Comparison of ENCODE assay signal across 16 cellular contexts in genomic region chr1:167767794-167768193, GRCh38. TPM values are rescaled to one million over a fixed set of nuclear protein-coding genes. Genes with fewer than 3 reads are reported as not detected.
DNase-seq lines count a peak whose midpoint lies in the region; ATAC-seq, FAIRE-seq and TF ChIP-seq lines count a peak whose summit lies in the region.
"Had no signal": no experiment of that assay in that cellular context is flagged by ENCODE, and none has a peak within 500 bp of the region (broad histone marks: within the 10 kb centered on the region; RNA-seq: fewer than 3 reads in every experiment).

No MANE protein-coding gene starts in this region.

- TF ChIP-seq CTCF in right lobe of liver (IDR thresholded peaks at IDR 0.05): no peak
- no peak for TF ChIP-seq CTCF in HepG2 (CRISPR knock-in tag; IDR thresholded peaks at IDR 0.05)
- no peak for TF ChIP-seq CTCF in NB4 (IDR thresholded peaks at IDR 0.05; ENCODE audit: low read depth, low read length)
- no peak for TF ChIP-seq CTCF in K562 (IDR thresholded peaks at IDR 0.05 in 2 of 3, conservative IDR thresholded peaks at IDR 0.05 in 1 of 3; ENCODE audit: insufficient read depth in 2 of 3, low read depth in 1 of 3, low read length in 3 of 3)

- H3K9me1 ChIP-seq in K562 (ENCODE audit: control insufficient read depth, insufficient read depth, low read length): no peaks in the 10 kb centered on the region

- H3K27ac ChIP-seq in right lobe of liver: no peak overlapping the region
- no peak overlapping the region for H3K27ac ChIP-seq in HepG2 (ENCODE audit: extremely low read length, insufficient read depth, low read length)
- H3K27ac ChIP-seq in K562 (ENCODE audit: extremely low read depth, low read depth, low read length): no peak overlapping the region
- H3K27ac ChIP-seq in SJCRH30: no peak overlapping the region

- H3K9ac ChIP-seq in HepG2 (ENCODE audit: insufficient read depth, low read depth, low read length): no peak overlapping the region
- no peak overlapping the region for H3K9ac ChIP-seq in K562 (ENCODE audit: insufficient read depth in 1 of 2, low read depth in 2 of 2, low read length in 2 of 2)

- TF ChIP-seq RAD21 in HepG2 (CRISPR knock-in tag; IDR thresholded peaks at IDR 0.05) (no peak), K562 (CRISPR knock-in tag; conservative IDR thresholded peaks at IDR 0.05 in 1 of 2, IDR thresholded peaks at IDR 0.05 in 1 of 2) (no peak)

- TF ChIP-seq POLR2A in right lobe of liver (IDR thresholded peaks at IDR 0.05) (no peak), HepG2 (IDR thresholded peaks at IDR 0.05; ENCODE audit: insufficient read depth in 1 of 2, low read depth in 2 of 2, low read length in 2 of 2) (no peak), NB4 (IDR thresholded peaks at IDR 0.05; ENCODE audit: extremely low read depth, insufficient read length) (no peak), K562 (conservative IDR thresholded peaks at IDR 0.05) (no peak)

- DNase-seq in right lobe of liver: no peak
- DNase-seq in HepG2 (ENCODE audit: low spot score): no peak
- peak; percentile 66 for DNase-seq in NB4 (ENCODE audit: low read depth)
- DNase-seq in K562 (ENCODE audit: extremely low read depth in 1 of 4, low spot score in 3 of 4): no peak
- no peak for DNase-seq in putamen (ENCODE audit: low spot score)
- no peak for DNase-seq in HUDEP-2 (lab: John Stamatoyannopoulos, UW; ENCODE audit: unreplicated experiment in 76 of 76)
- no peak for DNase-seq in SJCRH30
- DNase-seq: BE2C, DMS 273 treated with DMSO at 0.1 percent for 48 hours, GOT3, Karpas-422, NCI-H146, NCI-H2081 treated with DMSO at 0.1 percent for 48 hours, NCI-H524 treated with DMSO at 0.1 percent for 48 hours, SHP77 had no signal

- BruUV-seq in HepG2 (replicated peaks; lab: Mats Ljungman, UMichigan) (no TSS peak), K562 (replicated peaks; lab: Mats Ljungman, UMichigan) (no TSS peak)

- H2AFZ ChIP-seq in HepG2 (ENCODE audit: low read length): no peak overlapping the region
- H2AFZ ChIP-seq in K562 (ENCODE audit: low read depth, low read length): no peak overlapping the region

- in situ Hi-C loops in HepG2 (cut with HindIII; ENCODE audit: extremely low pct_ligation_motif_present, low pct_unique_long_range_greater_than_20kb): no loop called here
- in situ Hi-C loops in K562 (cut with MboI): no loop called here

- no peaks in the 10 kb centered on the region for H3K9me3 ChIP-seq in right lobe of liver
- no peaks in the 10 kb centered on the region for H3K9me3 ChIP-seq in HepG2 (ENCODE audit: low read length)
- no peaks in the 10 kb centered on the region for H3K9me3 ChIP-seq in K562 (replicated peaks; ENCODE audit: control insufficient read depth, insufficient read depth, low read depth, low read length)
- H3K9me3 ChIP-seq in SJCRH30 (replicated peaks): no peaks in the 10 kb centered on the region
- H3K9me3 ChIP-seq: BE2C had no signal

- TF ChIP-seq EP300 in HepG2 (IDR thresholded peaks at IDR 0.05; ENCODE audit: low read depth in 2 of 2, low read length in 2 of 2) (no peak), HepG2 (CRISPR knock-in tag; IDR thresholded peaks at IDR 0.05; ENCODE audit: borderline replicate concordance) (no peak), K562 (IDR thresholded peaks at IDR 0.05; ENCODE audit: low read length) (no peak)

- POLR2A ChIA-PET in HepG2 (lab: Yijun Ruan, JAX) (no interaction called here), K562 (lab: Yijun Ruan, JAX) (interaction anchor here (0.5 to 1.2 kb wide), 4 partner anchors 9 to 188 kb away, joined by 3 to 5 read pairs (median 4); no protein-coding TSS in a partner anchor)

- peak in 3 of 4 donors; percentile 20 to 56 (median 33) for ATAC-seq in right lobe of liver
- no peak for ATAC-seq in HepG2
- no peak for ATAC-seq in K562
- ATAC-seq: Panc1 had no signal

- H3K36me3 ChIP-seq in right lobe of liver (peaks cover 0 to 2% (median 0%) of the 10 kb centered on the region in 4 donors), HepG2 (replicated peaks in 1 of 2; ENCODE audit: control insufficient read depth in 1 of 2, insufficient read depth in 2 of 2, low read length in 2 of 2) (peaks cover 5 to 41% of the 10 kb centered on the region in 2 experiments), K562 (ENCODE audit: control insufficient read depth, insufficient read depth, low read length) (peaks cover 61% of the 10 kb centered on the region), SJCRH30 (peaks cover 14% of the 10 kb centered on the region)

- H3K4me3 ChIP-seq in right lobe of liver (no peak overlapping the region), HepG2 (replicated peaks in 1 of 3; ENCODE audit: insufficient read depth in 1 of 3, low read depth in 2 of 3, low read length in 3 of 3) (no peak overlapping the region), NB4 (ENCODE audit: low read depth, low read length) (no peak overlapping the region), K562 (no peak overlapping the region), SJCRH30 (no peak overlapping the region)

- H3K79me2 ChIP-seq in HepG2 (ENCODE audit: insufficient read depth, low read length): peaks cover 2% of the 10 kb centered on the region
- peaks cover 19% of the 10 kb centered on the region for H3K79me2 ChIP-seq in K562 (ENCODE audit: control insufficient read depth, insufficient read depth, low read length)

- no peak for FAIRE-seq in HepG2 (lab: Jason Lieb, UNC)
- no peak for FAIRE-seq in K562 (lab: Jason Lieb, UNC)

- H3K4me2 ChIP-seq in HepG2 (ENCODE audit: low read depth, low read length): no peak overlapping the region
- no peak overlapping the region for H3K4me2 ChIP-seq in K562 (ENCODE audit: insufficient read depth, low read length)

- CTCF ChIA-PET in HepG2 (lab: Yijun Ruan, JAX; ENCODE audit: low intra/inter-chr PET ratio, low total read pairs): no interaction called here
- CTCF ChIA-PET in K562 (lab: Yijun Ruan, JAX; ENCODE audit: low intra/inter-chr PET ratio): no interaction called here

- H3K27me3 ChIP-seq in right lobe of liver: no peaks in the 10 kb centered on the region
- no peaks in the 10 kb centered on the region for H3K27me3 ChIP-seq in HepG2 (ENCODE audit: control insufficient read depth in 1 of 2, insufficient read depth in 2 of 2, low read length in 2 of 2)
- H3K27me3 ChIP-seq in K562 (ENCODE audit: control insufficient read depth in 2 of 2, insufficient read depth in 2 of 2, low read length in 2 of 2): no peaks in the 10 kb centered on the region
- no peaks in the 10 kb centered on the region for H3K27me3 ChIP-seq in SJCRH30
- H3K27me3 ChIP-seq: BE2C had no signal

- intact Hi-C loops in right lobe of liver (cut with DNase I): no loop called here
- intact Hi-C loops in HepG2 (cut with micrococcal nuclease; ENCODE audit: unreplicated experiment): no loop called here
- intact Hi-C loops in K562 (cut with micrococcal nuclease): no loop called here

- H3K4me1 ChIP-seq in right lobe of liver: no peaks in the 10 kb centered on the region
- peaks cover 21% of the 10 kb centered on the region for H3K4me1 ChIP-seq in HepG2 (ENCODE audit: insufficient read depth, low read length)
- H3K4me1 ChIP-seq in K562 (replicated peaks in 1 of 2; ENCODE audit: control insufficient read depth in 2 of 2, insufficient read depth in 2 of 2, low read length in 2 of 2): peaks cover 8 to 23% of the 10 kb centered on the region in 2 experiments; a peak in 4 of 5 replicates
- H3K4me1 ChIP-seq in SJCRH30: no peaks in the 10 kb centered on the region
- H3K4me1 ChIP-seq: BE2C had no signal

- no peaks in the 10 kb centered on the region for H4K20me1 ChIP-seq in HepG2 (ENCODE audit: insufficient read depth, low read length)
- H4K20me1 ChIP-seq in K562 (replicated peaks; ENCODE audit: control insufficient read depth, insufficient read depth, low read length): no peaks in the 10 kb centered on the region

RNA-seq across cellular contexts. Expression of gene MPZL1, which starts 46.0 kb away (rescaled TPM):
- 10 to 100 TPM; 15.7 to 43.3 (median 18.9) TPM for total RNA-seq in right lobe of liver
- 43.9 and 68.7 TPM in 2 replicates for total RNA-seq in HepG2 (2016; rRNA removed; fragmentation: Illumina TruSeq; extraction: Trizol)
- total RNA-seq in HepG2 (2016; cell fraction: cytosol; rRNA removed; fragmentation: Illumina TruSeq; extraction: Trizol; ENCODE audit: low read depth): 32.2 and 32.5 TPM in 2 replicates
- total RNA-seq in HepG2 (2016; cell fraction: insoluble cytoplasmic fraction; rRNA removed; fragmentation: Illumina TruSeq; extraction: Trizol): 37.7 and 65.7 TPM in 2 replicates
- 33.4 and 37.7 TPM in 2 replicates for total RNA-seq in HepG2 (2016; cell fraction: membrane; rRNA removed; fragmentation: Illumina TruSeq; extraction: Trizol)
- 62.3 and 75.4 TPM in 2 replicates for total RNA-seq in HepG2 (2016; cell fraction: nucleus; rRNA removed; fragmentation: Illumina TruSeq; extraction: Trizol)
- polyA plus RNA-seq in HepG2 (2011; rRNA removed): 38.0 and 40.1 TPM in 2 replicates
- polyA plus RNA-seq in HepG2 (2011; cell fraction: cytosol; rRNA removed): 16.8 and 31.1 TPM in 2 replicates
- polyA plus RNA-seq in HepG2 (2011; cell fraction: nucleus; rRNA removed): 16.0 and 18.0 TPM in 2 replicates
- 41.2 and 46.3 TPM in 2 replicates for polyA plus RNA-seq in HepG2 (2012)
- polyA plus RNA-seq in HepG2 (2016; cell fraction: cytosol; fragmentation: Illumina TruSeq; extraction: Trizol; ENCODE audit: low read depth): 9.7 and 14.9 TPM in 2 replicates
- polyA plus RNA-seq in HepG2 (2016; cell fraction: insoluble cytoplasmic fraction; fragmentation: Illumina TruSeq; extraction: Trizol; ENCODE audit: low read depth): 43.0 and 47.2 TPM in 2 replicates
- polyA plus RNA-seq in HepG2 (2016; cell fraction: membrane; fragmentation: Illumina TruSeq; extraction: Trizol; ENCODE audit: low read depth): 21.1 and 21.8 TPM in 2 replicates
- 99.6 and 104 TPM in 2 replicates for polyA plus RNA-seq in HepG2 (2016; cell fraction: nucleus; fragmentation: Illumina TruSeq; extraction: Trizol; ENCODE audit: insufficient read depth, low read depth)
- 23.5 and 65.7 TPM in 2 replicates for polyA minus RNA-seq in HepG2 (2011; rRNA and poly(A)+ RNA removed; ENCODE audit: low replicate concordance)
- 37.6 and 52.6 TPM in 2 replicates for polyA minus RNA-seq in HepG2 (2011; cell fraction: cytosol; rRNA and poly(A)+ RNA removed)
- polyA minus RNA-seq in HepG2 (2011; cell fraction: nucleus; rRNA and poly(A)+ RNA removed): 26.1 and 36.4 TPM in 2 replicates
- total RNA-seq in K562 (2011; cell fraction: chromatin; rRNA removed; ENCODE audit: low replicate concordance): 126 and 209 TPM in 2 replicates
- 109 and 121 TPM in 2 replicates for total RNA-seq in K562 (2011; cell fraction: nucleolus; rRNA removed)
- 238 and 352 TPM in 2 replicates for total RNA-seq in K562 (2011; cell fraction: nucleoplasm; rRNA removed)
- total RNA-seq in K562 (2014; rRNA removed): 46.1 and 57.8 TPM in 2 replicates
- total RNA-seq in K562 (2014; rRNA removed; fragmentation: Illumina TruSeq; extraction: Trizol): 82.4 and 92.6 TPM in 2 replicates
- 63.2 and 66.5 TPM in 2 replicates for total RNA-seq in K562 (2015; rRNA removed; fragmentation: Illumina TruSeq; extraction: Trizol)
- total RNA-seq in K562 (2021): 65.3 and 79.5 TPM in 2 replicates
- polyA plus RNA-seq in K562 (2011; rRNA removed): 89.9 and 153 TPM in 2 replicates
- polyA plus RNA-seq in K562 (2011; cell fraction: cytosol; rRNA removed): 43.0 and 55.8 TPM in 2 replicates
- 42.9 and 57.7 TPM in 2 replicates for polyA plus RNA-seq in K562 (2011; cell fraction: nucleus; rRNA removed)
- polyA plus RNA-seq in K562 (2012): 46.5 and 47.2 TPM in 2 replicates
- polyA plus RNA-seq in K562 (2014; fragmentation: Illumina TruSeq; extraction: Trizol): 64.6 and 75.9 TPM in 2 replicates
- 10 to 100 TPM; 14.5 to 20.5 TPM for polyA plus RNA-seq in K562 (2014; fragmentation: Nextera tagmentation; extraction: Ambion mirVana)
- polyA plus RNA-seq in K562 (2014; rRNA removed): 46.5 and 46.7 TPM in 2 replicates
- polyA minus RNA-seq in K562 (2011; rRNA and poly(A)+ RNA removed): 94.6 and 129 TPM in 2 replicates
- polyA minus RNA-seq in K562 (2011; cell fraction: cytosol; rRNA and poly(A)+ RNA removed): 50.0 and 63.6 TPM in 2 replicates
- polyA minus RNA-seq in K562 (2011; cell fraction: nucleus; rRNA and poly(A)+ RNA removed): 22.6 and 35.3 TPM in 2 replicates
- 57.9 and 63.0 TPM in 2 replicates for total RNA-seq in SJCRH30 (2014; rRNA removed; shearing (Covaris generic))

Comparison
In these comparisons a context has a peak if more than half of its experiments do, and no peak if none do; other contexts are left out.
1. ATAC-seq: peak in right lobe of liver (3 of 4); none in HepG2 (single experiment) and K562 (single experiment).